In genomic region chr18:79387615-79388014, GRCh38 we compare ENCODE assay signal across 17 cellular contexts. TPM values are rescaled to one million over a fixed set of nuclear protein-coding genes. Genes with fewer than 3 reads are reported as not detected.
A peak's percentile ranks its signal among the peaks of the same experiment; 100 is the strongest.
DNase-seq lines count a peak whose midpoint lies in the region; ATAC-seq and TF ChIP-seq lines count a peak whose summit lies in the region.
"Had no signal": no experiment of that assay in that cellular context is flagged by ENCODE, and none has a peak within 500 bp of the region (broad histone marks: within the 10 kb centered on the region; RNA-seq: fewer than 3 reads in every experiment).

No MANE protein-coding gene starts in this region.

- H3K4me1 ChIP-seq in lower lobe of right lung (peaks cover under 1% of the 10 kb centered on the region), PC-3 (ENCODE audit: insufficient read depth, low read length) (no peaks in the 10 kb centered on the region)
- H3K4me1 ChIP-seq: Caco-2 had no signal

- H3K9me2 ChIP-seq in PC-3 (replicated peaks; ENCODE audit: low read length), result no peaks in the 10 kb centered on the region

- H3K9me3 ChIP-seq in lower lobe of right lung, result no peaks in the 10 kb centered on the region
- H3K9me3 ChIP-seq in PC-3 (ENCODE audit: low read length), result no peaks in the 10 kb centered on the region
- H3K9me3 ChIP-seq: BLaER1, Caco-2 had no signal

- H3K4me2 ChIP-seq in PC-3 (ENCODE audit: low read length), result no peak overlapping the region
- H3K4me2 ChIP-seq: BLaER1 had no signal

- TF ChIP-seq CTCF in neural crest cell (conservative IDR thresholded peaks at IDR 0.05) (no peak), lower lobe of right lung (IDR thresholded peaks at IDR 0.05) (no peak), PC-3 (conservative IDR thresholded peaks at IDR 0.05; ENCODE audit: low read depth, low read length) (no peak)

- H3K27me3 ChIP-seq in lower lobe of right lung (ENCODE audit: low read depth) (peaks cover 23% of the 10 kb centered on the region), PC-3 (ENCODE audit: low read length) (no peaks in the 10 kb centered on the region)

- no peaks in the 10 kb centered on the region for H4K20me1 ChIP-seq in PC-3 (ENCODE audit: low read length)

- H3K4me3 ChIP-seq in lower lobe of right lung (no peak overlapping the region), PC-3 (ENCODE audit: low read length) (no peak overlapping the region)
- H3K4me3 ChIP-seq: BLaER1 had no signal

- no TSS peak for BruUV-seq in PC-3 (replicated peaks; lab: Mats Ljungman, UMichigan)

- H3K9ac ChIP-seq in PC-3 (ENCODE audit: low read length), result no peak overlapping the region
- H3K9ac ChIP-seq: BLaER1 had no signal

- peak overlapping the region; percentile 38 for H3K4me3 Mint-ChIP-seq in neural crest cell
- H3K4me3 Mint-ChIP-seq: CD8-positive, alpha-beta memory T cell had no signal

- no peak overlapping the region for H3K27ac Mint-ChIP-seq in neural crest cell (ENCODE audit: unreplicated experiment)

- H3K36me3 ChIP-seq in lower lobe of right lung (no peaks in the 10 kb centered on the region), PC-3 (ENCODE audit: low read depth, low read length) (no peaks in the 10 kb centered on the region)
- H3K36me3 ChIP-seq: BLaER1 had no signal

- peaks cover 57% of the 10 kb centered on the region for H3K27me3 Mint-ChIP-seq in neural crest cell (ENCODE audit: low read depth)

- H3K79me2 ChIP-seq in PC-3 (ENCODE audit: low read length), result no peaks in the 10 kb centered on the region

- no peak overlapping the region for H3K27ac ChIP-seq in lower lobe of right lung
- H3K27ac ChIP-seq in PC-3 (ENCODE audit: low read length), result no peak overlapping the region
- H3K27ac ChIP-seq: 22Rv1, BLaER1 had no signal

- no peak overlapping the region for H2AFZ ChIP-seq in PC-3 (ENCODE audit: low read length)

- intact Hi-C loops in cardiac septum (cut with DNase I), result loop anchor here (10.0 kb wide), 1 partner anchor 557 kb away; no protein-coding TSS in a partner anchor
- intact Hi-C loops in Right ventricle myocardium superior (cut with DNase I), result no loop called here
- intact Hi-C loops in lower lobe of right lung (cut with DNase I), result loop anchor here (10.0 kb wide), 2 partner anchors 137 to 257 kb away; no protein-coding TSS in a partner anchor
- intact Hi-C loops in PC-3 (cut with micrococcal nuclease), result no loop called here

- POLR2A ChIA-PET in PC-3 (lab: Charles Lee; ENCODE audit: unreplicated experiment), result no interaction called here

- ATAC-seq in activated CD4-positive, CD25-positive, alpha-beta regulatory T cell treated with anti-CD3 and anti-CD28 coated beads, Interleukin-2, amount 50 U/mL, for 24 hours, result no peak
- no peak for ATAC-seq in Right ventricle myocardium superior (ENCODE audit: poor library complexity)
- ATAC-seq in lower lobe of right lung, result no peak
- no peak for ATAC-seq in GM18907 (IDR thresholded peaks at IDR 0.05; ENCODE audit: unreplicated experiment)
- ATAC-seq in PC-3, result no peak
- ATAC-seq: HCT116, HepG2 had no signal

- no peaks in the 10 kb centered on the region for H3K36me3 Mint-ChIP-seq in neural crest cell (ENCODE audit: low read depth)
- H3K36me3 Mint-ChIP-seq: CD8-positive, alpha-beta memory T cell had no signal

- H3K9me3 Mint-ChIP-seq in neural crest cell, result no peaks in the 10 kb centered on the region
- H3K9me3 Mint-ChIP-seq: CD8-positive, alpha-beta memory T cell had no signal

- no peaks in the 10 kb centered on the region for H3F3A ChIP-seq in PC-3 (ENCODE audit: low read length, unreplicated experiment)

- peak; percentile 16 for DNase-seq in activated CD4-positive, CD25-positive, alpha-beta regulatory T cell treated with anti-CD3 and anti-CD28 coated beads, Interleukin-2, amount 50 U/mL, for 72 hours
- DNase-seq in cardiac septum (ENCODE audit: low spot score), result peak; percentile 41
- no peak for DNase-seq in Right ventricle myocardium superior
- no peak for DNase-seq in neural crest cell (ENCODE audit: low read depth, low spot score)
- no peak for DNase-seq in lower lobe of right lung
- DNase-seq in PC-3, result no peak
- DNase-seq: AML-193, Caco-2, DND-41, GDM1 had no signal

- CTCF ChIA-PET in PC-3 (lab: Charles Lee), result no interaction called here

- peaks cover 4% of the 10 kb centered on the region for H3K4me1 Mint-ChIP-seq in neural crest cell

RNA-seq across cellular contexts. Expression of gene NFATC1, which starts 8.1 kb away (rescaled TPM):
- 16.4 TPM for total RNA-seq in cardiac septum
- total RNA-seq in Right ventricle myocardium superior, result 19.8 TPM
- total RNA-seq in neural crest cell, result 2.2 and 2.4 TPM in 2 replicates
- total RNA-seq in lower lobe of right lung, result 21.4 TPM
- 5.9 and 9.8 TPM in 2 replicates for total RNA-seq in PC-3 (2014; rRNA removed)
- total RNA-seq: HepG2 had no signal

Comparison
In these comparisons a context has a peak if more than half of its experiments do, and no peak if none do; other contexts are left out.
1. DNase-seq: peak in activated CD4-positive, CD25-positive, alpha-beta regulatory T cell treated with anti-CD3 and anti-CD28 coated beads, Interleukin-2, amount 50 U/mL, for 72 hours (single experiment) and cardiac septum (single experiment); none in Right ventricle myocardium superior (single experiment), neural crest cell (single experiment), lower lobe of right lung (single experiment) and PC-3 (single experiment).
2. intact Hi-C loops: an anchor here in cardiac septum (10.0 kb wide) and lower lobe of right lung (10.0 kb wide); none called in Right ventricle myocardium superior and PC-3.